Comparison of ENCODE assay signal across 32 cellular contexts in the genomic region with DNA sequence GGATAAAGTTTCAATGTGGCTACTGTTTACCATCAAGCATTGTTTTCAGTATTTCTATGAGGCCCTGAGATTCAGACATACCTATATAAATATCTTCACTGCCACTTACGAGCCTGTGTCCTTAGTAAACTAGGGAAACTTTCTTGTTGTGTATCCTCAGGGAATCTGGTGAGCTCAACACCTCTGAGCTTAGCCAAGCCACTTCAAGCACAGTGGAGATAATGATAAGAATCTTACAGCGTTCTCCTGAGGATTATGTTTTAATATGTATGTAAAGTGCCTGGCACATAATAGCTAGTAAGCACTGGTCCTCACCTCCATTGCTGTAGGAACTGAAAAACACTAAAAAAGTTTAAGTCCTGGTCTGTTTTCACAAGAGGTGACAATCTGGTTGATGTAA.
"Had no signal": no experiment of that assay in that cellular context is flagged by ENCODE, and none has a peak within 500 bp of the region (broad histone marks: within the 10 kb centered on the region; RNA-seq: fewer than 3 reads in every experiment).

No MANE protein-coding gene starts in this region.

- ATAC-seq: activated naive CD4-positive, alpha-beta T cell treated with anti-CD3 and anti-CD28 coated beads, Interleukin-2, amount 50 U/mL, for 72 hours; activated T-cell treated with anti-CD3 and anti-CD28 coated beads, Interleukin-2, amount 50 U/mL, for 4 hours; activated T-cell treated with anti-CD3 and anti-CD28 coated beads, Interleukin-2, amount 50 U/mL, for 72 hours; activated T-helper 17 cell treated with anti-CD3 and anti-CD28 coated beads, Interleukin-2, amount 50 U/mL, for 72 hours; body of pancreas had no signal

- H3K27me3 ChIP-seq: adrenal gland, ascending aorta, body of pancreas, brain microvascular endothelial cell, breast epithelium, cardiac muscle cell had no signal

- H3K27ac ChIP-seq: adrenal gland, ascending aorta, body of pancreas, brain microvascular endothelial cell, breast epithelium, cardiac muscle cell had no signal

- H3K4me1 ChIP-seq: adrenal gland, ascending aorta, body of pancreas had no signal

- H3K4me3 ChIP-seq: adrenal gland, ascending aorta, body of pancreas, breast epithelium, cardiac muscle cell had no signal

- DNase-seq: activated effector memory CD4-positive, alpha-beta T cell treated with anti-CD3 and anti-CD28 coated beads, Interleukin-2, amount 50 U/mL, for 16 hours; activated effector memory CD4-positive, alpha-beta T cell treated with Interleukin-2 at 50 U/mL for 16 hours; activated gamma-delta T cell; activated gamma-delta T cell treated with Interleukin-2 at 50 U/mL for 16 hours; activated naive CD4-positive, alpha-beta T cell; activated naive CD4-positive, alpha-beta T cell treated with anti-CD3 and anti-CD28 coated beads for 36 hours; activated naive CD4-positive, alpha-beta T cell treated with anti-CD3 and anti-CD28 coated beads, Interleukin-2, amount 10 ng/mL, durations not matched to agents 7 days and 5 days; activated naive CD4-positive, alpha-beta T cell treated with anti-CD3 and anti-CD28 coated beads, Interleukin-2, amount 50 U/mL, for 16 hours; activated naive CD4-positive, alpha-beta T cell treated with Interleukin-2 at 50 U/mL for 16 hours; activated naive CD8-positive, alpha-beta T cell treated with anti-CD3 and anti-CD28 coated beads for 36 hours; activated naive CD8-positive, alpha-beta T cell treated with anti-CD3 and anti-CD28 coated beads, Interleukin-2, amount 10 ng/mL, durations not matched to agents 7 days and 5 days; activated naive CD8-positive, alpha-beta T cell treated with anti-CD3 and anti-CD28 coated beads, Interleukin-2, amount 50 U/mL, for 24 hours; activated T-cell treated with anti-CD3 and anti-CD28 coated beads, Interleukin-2, amount 50 U/mL, for 1 hour; activated T-cell treated with anti-CD3 and anti-CD28 coated beads, Interleukin-2, amount 50 U/mL, for 24 hours; activated T-cell treated with anti-CD3 and anti-CD28 coated beads, Interleukin-2, amount 50 U/mL, for 4 hours; activated T-cell treated with anti-CD3 and anti-CD28 coated beads, Interleukin-2, amount 50 U/mL, for 48 hours; activated T-cell treated with anti-CD3 and anti-CD28 coated beads, Interleukin-2, amount 50 U/mL, for 72 hours; adrenal gland; amniotic stem cell; amygdala; anterior cingulate cortex; aorta; body of pancreas; caudate nucleus; central memory CD4-positive, alpha-beta T cell; cerebellar nuclear complex had no signal

- H3K9me3 ChIP-seq: adrenal gland, ascending aorta, body of pancreas, breast epithelium had no signal

- H3K36me3 ChIP-seq: adrenal gland, ascending aorta, brain microvascular endothelial cell, breast epithelium, cardiac muscle cell had no signal
